ENCODE assay signal across 8 cellular contexts in genomic region chr11:111870522-111870886, GRCh38. TPM values are rescaled to one million over a fixed set of nuclear protein-coding genes. Genes with fewer than 3 reads are reported as not detected.
A peak's percentile ranks its signal among the peaks of the same experiment; 100 is the strongest.
DNase-seq lines count a peak whose midpoint lies in the region; ATAC-seq and TF ChIP-seq lines count a peak whose summit lies in the region.

No MANE protein-coding gene starts in this region.

- in situ Hi-C loops in astrocyte of the spinal cord (cut with HindIII; ENCODE audit: low sequenced_read_pairs) (no loop called here), GM13976 (cut with MboI; ENCODE audit: low sequenced_read_pairs, unreplicated experiment) (no loop called here)

- DNase-seq in activated naive CD4-positive, alpha-beta T cell treated with Interleukin-2 at 50 U/mL for 16 hours = no peak
- no peak for DNase-seq in astrocyte of the spinal cord (ENCODE audit: low read depth, low spot score)
- no peak for DNase-seq in GM13976 (ENCODE audit: low spot score)
- DNase-seq in stimulated activated CD4-positive, alpha-beta T cell treated with anti-CD3 and anti-CD28 coated beads, Interleukin-12 subunit alpha, Interleukin-12 subunit beta, amount 100 ng/mL, for 4 hours = no peak
- DNase-seq in GM10266 (ENCODE audit: extremely low spot score) = no peak

- peak overlapping the region; percentile 85 for H3K27ac Mint-ChIP-seq in activated naive CD4-positive, alpha-beta T cell treated with anti-CD3 and anti-CD28 coated beads, Interleukin-2, amount 50 U/mL, for 24 hours

- peak overlapping the region; percentile 92 for H3K4me3 Mint-ChIP-seq in activated naive CD4-positive, alpha-beta T cell treated with anti-CD3 and anti-CD28 coated beads, Interleukin-2, amount 50 U/mL, for 24 hours

- H3K4me1 Mint-ChIP-seq in activated naive CD4-positive, alpha-beta T cell treated with anti-CD3 and anti-CD28 coated beads, Interleukin-2, amount 50 U/mL, for 24 hours = peaks cover 36% of the 10 kb centered on the region

- TF ChIP-seq CTCF in astrocyte of the spinal cord (IDR thresholded peaks at IDR 0.05; ENCODE audit: low read depth, low read length) (no peak), GM13976 (IDR thresholded peaks at IDR 0.05; ENCODE audit: borderline replicate concordance, control extremely low read depth, extremely low read depth, insufficient read depth, missing control alignments) (no peak), GM10266 (IDR thresholded peaks at IDR 0.05; ENCODE audit: control insufficient read depth, insufficient read depth, low read depth, missing control alignments) (no peak)

- H3K4me3 ChIP-seq in astrocyte of the spinal cord (ENCODE audit: low read depth, low read length) = peak overlapping the region; percentile 58
- H3K4me3 ChIP-seq in mononuclear cell (ENCODE audit: low read length) = peak overlapping the region; percentile 75

- H3K9me3 ChIP-seq in mononuclear cell (ENCODE audit: low read depth, low read length) = no peaks in the 10 kb centered on the region

- no peaks in the 10 kb centered on the region for H3K27me3 ChIP-seq in mononuclear cell (ENCODE audit: insufficient read depth, low read length)

- peak; percentile 12 for ATAC-seq in HG03521 (IDR thresholded peaks at IDR 0.05; ENCODE audit: unreplicated experiment)

- H3K27me3 Mint-ChIP-seq in activated naive CD4-positive, alpha-beta T cell treated with anti-CD3 and anti-CD28 coated beads, Interleukin-2, amount 50 U/mL, for 24 hours = no peaks in the 10 kb centered on the region

- no peaks in the 10 kb centered on the region for H3K9me3 Mint-ChIP-seq in activated naive CD4-positive, alpha-beta T cell treated with anti-CD3 and anti-CD28 coated beads, Interleukin-2, amount 50 U/mL, for 24 hours

- H3K36me3 Mint-ChIP-seq in activated naive CD4-positive, alpha-beta T cell treated with anti-CD3 and anti-CD28 coated beads, Interleukin-2, amount 50 U/mL, for 24 hours = peaks cover 13% of the 10 kb centered on the region

- peaks cover 19% of the 10 kb centered on the region for H3K4me1 ChIP-seq in mononuclear cell (ENCODE audit: insufficient read depth, low read length)

RNA-seq across cellular contexts. Expression of gene ALG9, which starts 0.9 kb away (rescaled TPM):
- total RNA-seq in mononuclear cell = 23.7 TPM

RNA-seq across cellular contexts. Expression of gene FDXACB1, which starts 8.5 kb away (rescaled TPM):
- 2.0 TPM for total RNA-seq in mononuclear cell

RNA-seq across cellular contexts. Expression of gene CFAP68, which starts 8.8 kb away (rescaled TPM):
- total RNA-seq in mononuclear cell = 13.2 TPM

RNA-seq across cellular contexts. Expression of gene CRYAB, which starts 41.1 kb away (rescaled TPM):
- total RNA-seq in mononuclear cell = not detected

RNA-seq across cellular contexts. Expression of gene HSPB2, which starts 42.0 kb away (rescaled TPM):
- not detected for total RNA-seq in mononuclear cell
